ENCODE assay signal across 14 cellular contexts in genomic region chr10:78357673-78358206, GRCh38.
"Had no signal": no experiment of that assay in that cellular context is flagged by ENCODE, and none has a peak within 500 bp of the region (broad histone marks: within the 10 kb centered on the region; RNA-seq: fewer than 3 reads in every experiment).

No MANE protein-coding gene starts in this region.

- H3K36me3 ChIP-seq: spleen, tibial nerve had no signal

- H3K4me3 ChIP-seq: body of pancreas, spleen, tibial nerve had no signal

- ATAC-seq: activated naive CD4-positive, alpha-beta T cell treated with anti-CD3 and anti-CD28 coated beads, Interleukin-2, amount 50 U/mL, for 72 hours; activated T-cell treated with anti-CD3 and anti-CD28 coated beads, Interleukin-2, amount 50 U/mL, for 4 hours; body of pancreas; effector memory CD8-positive, alpha-beta T cell; left cardiac atrium; right cardiac atrium; stimulated activated naive B cell treated with anti-CD40 and anti-IgM and Interleukin-4, amounts not matched to agents 10 μg/mL and 1 μg/mL and 100 μg/mL, for 72 hours had no signal

- H3K36me3 Mint-ChIP-seq: stimulated activated naive B cell treated with anti-CD40 and anti-IgM and Interleukin-4, amounts not matched to agents 10 μg/mL and 1 μg/mL and 100 μg/mL, for 72 hours had no signal

- H3K4me3 Mint-ChIP-seq: activated T-cell treated with anti-CD3 and anti-CD28 coated beads, Interleukin-2, amount 50 U/mL, for 4 hours; effector memory CD8-positive, alpha-beta T cell; stimulated activated naive B cell treated with anti-CD40 and anti-IgM and Interleukin-4, amounts not matched to agents 10 μg/mL and 1 μg/mL and 100 μg/mL, for 72 hours had no signal

- H3K9me3 ChIP-seq: body of pancreas, spleen, tibial nerve had no signal

- H3K27me3 ChIP-seq: body of pancreas, spleen, tibial nerve had no signal

- H3K4me1 Mint-ChIP-seq: stimulated activated naive B cell treated with anti-CD40 and anti-IgM and Interleukin-4, amounts not matched to agents 10 μg/mL and 1 μg/mL and 100 μg/mL, for 72 hours had no signal

- H3K27ac ChIP-seq: body of pancreas, spleen, tibial nerve had no signal

- H3K9me3 Mint-ChIP-seq: activated T-cell treated with anti-CD3 and anti-CD28 coated beads, Interleukin-2, amount 50 U/mL, for 4 hours; effector memory CD8-positive, alpha-beta T cell; stimulated activated naive B cell treated with anti-CD40 and anti-IgM and Interleukin-4, amounts not matched to agents 10 μg/mL and 1 μg/mL and 100 μg/mL, for 72 hours had no signal

- H3K4me1 ChIP-seq: body of pancreas had no signal

- DNase-seq: activated CD4-positive, alpha-beta T cell treated with anti-CD3 and anti-CD28 coated beads, Interleukin-2, amount 50 U/mL, for 4 hours; activated effector memory CD4-positive, alpha-beta T cell treated with anti-CD3 and anti-CD28 coated beads, Interleukin-2, amount 50 U/mL, for 16 hours; activated T-cell treated with anti-CD3 and anti-CD28 coated beads, Interleukin-2, amount 50 U/mL, for 4 hours; amniotic stem cell; body of pancreas; effector memory CD8-positive, alpha-beta T cell; erythroblast; left cardiac atrium; right cardiac atrium; stimulated activated CD4-positive, alpha-beta T cell treated with anti-CD3 and anti-CD28 coated beads, Interleukin-2, amount 100 ng/mL, for 24 hours; stimulated activated naive B cell treated with anti-CD40 and anti-IgM and Interleukin-4, amounts not matched to agents 10 μg/mL and 1 μg/mL and 100 μg/mL, for 72 hours had no signal

- H3K27ac Mint-ChIP-seq: effector memory CD8-positive, alpha-beta T cell; stimulated activated naive B cell treated with anti-CD40 and anti-IgM and Interleukin-4, amounts not matched to agents 10 μg/mL and 1 μg/mL and 100 μg/mL, for 72 hours had no signal
